24 cellular contexts compared by ENCODE assay signal in the genomic region with DNA sequence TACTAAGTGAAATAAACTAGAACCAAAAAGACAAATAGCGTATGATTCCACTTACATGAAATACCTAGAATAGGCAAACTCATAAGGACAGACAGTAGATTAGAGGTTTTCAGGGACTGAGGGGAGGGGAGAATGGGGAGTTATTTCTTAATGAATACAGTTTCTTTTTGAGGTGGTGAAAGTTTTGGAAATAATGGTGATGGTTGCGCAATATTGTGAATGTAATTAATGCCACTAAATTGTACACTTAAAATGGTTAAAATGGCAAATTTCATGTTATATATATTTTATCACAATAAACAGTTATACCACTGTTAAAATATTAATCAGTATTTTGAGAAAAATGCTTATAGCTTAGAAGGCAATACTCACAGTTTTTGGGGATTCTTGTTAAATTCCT.
"Had no signal": no experiment of that assay in that cellular context is flagged by ENCODE, and none has a peak within 500 bp of the region (broad histone marks: within the 10 kb centered on the region; RNA-seq: fewer than 3 reads in every experiment).

No MANE protein-coding gene starts in this region.

- H3K4me2 ChIP-seq: PC-9 had no signal

- ATAC-seq: Right ventricle myocardium inferior, SK-N-SH treated with all-trans-retinoic acid at 6 μM for 48 hours, T-helper 17 cell had no signal

- H3K4me3 ChIP-seq: PC-9, Peyer's patch, SJCRH30 had no signal

- H3K27me3 ChIP-seq: Peyer's patch, SJCRH30 had no signal

- H2AFZ ChIP-seq: PC-9 had no signal

- H3K36me3 ChIP-seq: Peyer's patch had no signal

- DNase-seq: KBM-7, NCI-H1092 treated with DMSO at 0.1 percent for 48 hours, NCI-H1436, NCI-H187, NCI-H2029, NCI-H2081 treated with DMSO at 0.1 percent for 48 hours, NCI-H2171, NCI-H226, NCI-H446, NCI-H510A, NCI-H524 treated with DMSO at 0.1 percent for 48 hours, NCI-H69, NCI-H774, OCI-M1, PC-9, Peyer's patch, SHP77 treated with DMSO at 0.1 percent for 48 hours, SJCRH30, T-helper 1 cell, T-helper 17 cell had no signal

- FAIRE-seq: HTR-8/SVneo had no signal

- H3K9me3 ChIP-seq: Peyer's patch, SJCRH30 had no signal

- H3K27ac ChIP-seq: HL-60, PC-9, Peyer's patch, SJCRH30 had no signal
